14 cellular contexts compared by ENCODE assay signal in genomic region chr12:48783432-48783831, GRCh38. TPM values are rescaled to one million over a fixed set of nuclear protein-coding genes. Genes with fewer than 3 reads are reported as not detected.
DNase-seq lines count a peak whose midpoint lies in the region; ATAC-seq and TF ChIP-seq lines count a peak whose summit lies in the region.
"Had no signal": no experiment of that assay in that cellular context is flagged by ENCODE, and none has a peak within 500 bp of the region (broad histone marks: within the 10 kb centered on the region; RNA-seq: fewer than 3 reads in every experiment).

No MANE protein-coding gene starts in this region.

- TF ChIP-seq CTCF in left ventricle myocardium inferior (IDR thresholded peaks at IDR 0.05; ENCODE audit: borderline replicate concordance) (no peak), HEK293 (tag by site-specific recombination; IDR thresholded peaks at IDR 0.05) (no peak)

- CTCF ChIA-PET in HEK293 (lab: Yijun Ruan, JAX) = interaction anchor here (2.4 kb wide), 1 partner anchor 31 kb away, joined by 12 read pairs; no protein-coding TSS in a partner anchor

- peaks cover 12% of the 10 kb centered on the region for H3K36me3 ChIP-seq in left ventricle myocardium inferior
- H3K36me3 ChIP-seq in HEK293 (ENCODE audit: control insufficient read depth in 2 of 2, insufficient read depth in 1 of 2, low read length in 2 of 2) = peaks cover 0 to 30% of the 10 kb centered on the region in 2 experiments; a peak in 2 of 3 replicates
- H3K36me3 ChIP-seq: BE2C had no signal

- DNase-seq in left ventricle myocardium inferior (no peak), right cardiac atrium (no peak), islet precursor cell (peak; percentile 38), C1 segment of cervical spinal cord (lab: John Stamatoyannopoulos, UW) (no peak), erythroblast (lab: John Stamatoyannopoulos, UW) (no peak)
- DNase-seq: ACHN; BE2C; CD4-positive, alpha-beta memory T cell; DMS153; DMS79 treated with DMSO at 0.1 percent for 48 hours; GF-D8; H9 had no signal

- TF ChIP-seq POLR2A in erythroblast (IDR thresholded peaks at IDR 0.05; ENCODE audit: low read length) = no peak

- intact Hi-C loops in left ventricle myocardium inferior (cut with micrococcal nuclease) (no loop called here), right cardiac atrium (cut with DNase I) (no loop called here)

- H3K27ac ChIP-seq in left ventricle myocardium inferior (replicated peaks) (peak overlapping the region; percentile 93), right cardiac atrium (ENCODE audit: low read length) (no peak overlapping the region), HEK293 (ENCODE audit: extremely low read depth, low read depth, low read length) (no peak overlapping the region)
- H3K27ac ChIP-seq: HL-60 had no signal

- POLR2A ChIA-PET in HEK293 (lab: Yijun Ruan, JAX) = no interaction called here

- H3K9me3 ChIP-seq in left ventricle myocardium inferior (replicated peaks) (no peaks in the 10 kb centered on the region), right cardiac atrium (ENCODE audit: control insufficient read depth, low read length) (no peaks in the 10 kb centered on the region), HEK293 (ENCODE audit: control insufficient read depth, insufficient read depth, low read depth, low read length) (no peaks in the 10 kb centered on the region)
- H3K9me3 ChIP-seq: BE2C had no signal

- WGBS in right cardiac atrium = 93% methylated on average over 4 of the region's 4 CpGs

- H3K4me1 ChIP-seq in left ventricle myocardium inferior = peaks cover 100% of the 10 kb centered on the region
- H3K4me1 ChIP-seq in right cardiac atrium (ENCODE audit: control insufficient read depth, insufficient read depth, low read length) = peaks cover 27% of the 10 kb centered on the region
- peaks cover 6% of the 10 kb centered on the region for H3K4me1 ChIP-seq in HEK293 (ENCODE audit: control insufficient read depth, insufficient read depth, low read length)

- no peak for ATAC-seq in right cardiac atrium

- H3K27me3 ChIP-seq in left ventricle myocardium inferior (ENCODE audit: low read depth) = no peaks in the 10 kb centered on the region
- H3K27me3 ChIP-seq in right cardiac atrium (ENCODE audit: control insufficient read depth, insufficient read depth) = no peaks in the 10 kb centered on the region
- H3K27me3 ChIP-seq: BE2C had no signal

- H3K4me3 ChIP-seq in left ventricle myocardium inferior (peak overlapping the region; percentile 39), right cardiac atrium (ENCODE audit: low read length) (no peak overlapping the region), HEK293 (ENCODE audit: low read depth, low read length) (no peak overlapping the region)

TF ChIP-seq in HEK293, 187 proteins besides CTCF, POLR2A, EP300 and RAD21:
- TF ChIP-seq ZNF19 (tag by site-specific recombination; IDR thresholded peaks at IDR 0.05; ENCODE audit: low read depth) = no peak
- peak; percentile 85 for TF ChIP-seq SCRT2 (tag by site-specific recombination; IDR thresholded peaks at IDR 0.05)
- no peak for TF ChIP-seq ZNF391 (tag by site-specific recombination; IDR thresholded peaks at IDR 0.05; ENCODE audit: borderline replicate concordance, low read depth)
- no peak for TF ChIP-seq ZBTB1 (tag by site-specific recombination; IDR thresholded peaks at IDR 0.05)
- peak; percentile 45; the same call in 1 of the 2 replicates for TF ChIP-seq ZNF121 (tag by site-specific recombination; IDR thresholded peaks at IDR 0.05)
- TF ChIP-seq ZNF292 (tag by site-specific recombination; IDR thresholded peaks at IDR 0.05; ENCODE audit: borderline replicate concordance, low read depth) = no peak
- no peak for TF ChIP-seq ZNF560 (tag by site-specific recombination; IDR thresholded peaks at IDR 0.05; ENCODE audit: borderline replicate concordance)
- TF ChIP-seq HOXD13 (CRISPR knock-in tag; IDR thresholded peaks at IDR 0.05; ENCODE audit: borderline replicate concordance) = no peak
- TF ChIP-seq SCRT1 (tag by site-specific recombination; IDR thresholded peaks at IDR 0.05; ENCODE audit: borderline replicate concordance) = peak; percentile 73
- TF ChIP-seq ZNF510 (tag by site-specific recombination; IDR thresholded peaks at IDR 0.05; ENCODE audit: insufficient replicate concordance) = no peak
- TF ChIP-seq KLF8 (tag by site-specific recombination; IDR thresholded peaks at IDR 0.05) = no peak

RNA-seq across cellular contexts. Expression of gene ADCY6, which starts 5.5 kb away (rescaled TPM):
- total RNA-seq in left ventricle myocardium inferior = 98.4 TPM
- total RNA-seq in right cardiac atrium = 100 to 1,000 TPM in 1 of 4 donors, 10 to 100 TPM in 3; 75.0 to 125 (median 96.6) TPM
- 51.4 TPM for polyA plus RNA-seq in right cardiac atrium
- total RNA-seq: CD4-positive, alpha-beta memory T cell had no signal
- polyA plus RNA-seq: CD4-positive, alpha-beta memory T cell had no signal

RNA-seq across cellular contexts. Expression of gene CACNB3, which starts 34.9 kb away (rescaled TPM):
- 4.8 TPM for total RNA-seq in left ventricle myocardium inferior
- total RNA-seq in right cardiac atrium = 1 to 10 TPM; 6.1 to 7.6 (median 7.1) TPM
- polyA plus RNA-seq in right cardiac atrium = 3.5 TPM
